In genomic region chr20:55471052-55472006, GRCh38 we compare ENCODE assay signal across 1 cellular context.
TF ChIP-seq lines count a peak whose summit lies in the region.

No MANE protein-coding gene starts in this region.

TF ChIP-seq in HepG2, 621 proteins besides CTCF, POLR2A, EP300 and RAD21 (continued from another document and continues in another):
- no peak for TF ChIP-seq TERF1 (CRISPR knock-in tag; IDR thresholded peaks at IDR 0.05)
- no peak for TF ChIP-seq CBFB (CRISPR knock-in tag; IDR thresholded peaks at IDR 0.05)
- TF ChIP-seq NFIC (IDR thresholded peaks at IDR 0.05; ENCODE audit: low read length): peak; percentile 75
- TF ChIP-seq HNRNPK (IDR thresholded peaks at IDR 0.05; ENCODE audit: low read depth, low read length, poor library complexity, severe bottlenecking): no peak
- no peak for TF ChIP-seq MTERF4 (CRISPR knock-in tag; IDR thresholded peaks at IDR 0.05)
- TF ChIP-seq ZNF224 (CRISPR knock-in tag; IDR thresholded peaks at IDR 0.05): no peak
- no peak for TF ChIP-seq THYN1 (CRISPR knock-in tag; IDR thresholded peaks at IDR 0.05; ENCODE audit: borderline replicate concordance, low read depth)
- TF ChIP-seq ZSCAN29 (CRISPR knock-in tag; conservative IDR thresholded peaks at IDR 0.05): peak; percentile 79
- TF ChIP-seq ZNF281 (CRISPR knock-in tag; IDR thresholded peaks at IDR 0.05; ENCODE audit: borderline replicate concordance): no peak
- no peak for TF ChIP-seq NONO (IDR thresholded peaks at IDR 0.05)
- peak; percentile 30; the same call in 1 of the 2 replicates for TF ChIP-seq NONO (CRISPR knock-in tag; conservative IDR thresholded peaks at IDR 0.05)
- TF ChIP-seq KLF11 (CRISPR knock-in tag; IDR thresholded peaks at IDR 0.05): no peak; the same call in 1 of the 2 replicates
- peak; percentile 32; the same call in 1 of the 2 replicates for TF ChIP-seq ZSCAN9 (CRISPR knock-in tag; IDR thresholded peaks at IDR 0.05; ENCODE audit: borderline replicate concordance)
- no peak for TF ChIP-seq ZNF513 (CRISPR knock-in tag; conservative IDR thresholded peaks at IDR 0.05)
- TF ChIP-seq RFXANK (CRISPR knock-in tag; IDR thresholded peaks at IDR 0.05): no peak
- TF ChIP-seq PTBP1 (IDR thresholded peaks at IDR 0.05; ENCODE audit: low read depth, low read length, poor library complexity, severe bottlenecking): no peak
- no peak for TF ChIP-seq EEA1 (CRISPR knock-in tag; IDR thresholded peaks at IDR 0.05; ENCODE audit: borderline replicate concordance)
- peak; percentile 31; the same call in 1 of the 2 replicates for TF ChIP-seq ZNF12 (CRISPR knock-in tag; IDR thresholded peaks at IDR 0.05)
- TF ChIP-seq ZMAT3 (CRISPR knock-in tag; conservative IDR thresholded peaks at IDR 0.05): no peak
- TF ChIP-seq MXD4 (CRISPR knock-in tag; IDR thresholded peaks at IDR 0.05): 0 out of 2 replicates have a peak, but pooled peaks have one; percentile 22
- no peak; the same call in 1 of the 2 replicates for TF ChIP-seq ZNF430 (CRISPR knock-in tag; IDR thresholded peaks at IDR 0.05)
- TF ChIP-seq ATRX (CRISPR knock-in tag; IDR thresholded peaks at IDR 0.05; ENCODE audit: borderline replicate concordance): no peak
- TF ChIP-seq HMG20B (CRISPR knock-in tag; conservative IDR thresholded peaks at IDR 0.05): peak; percentile 60; the same call in 1 of the 2 replicates
- no peak for TF ChIP-seq RFX5 (IDR thresholded peaks at IDR 0.05; ENCODE audit: low read depth, low read length)
- no peak for TF ChIP-seq YY1 (IDR thresholded peaks at IDR 0.05; ENCODE audit: insufficient read depth, insufficient replicate concordance, low read depth, low read length)
- no peak for TF ChIP-seq KDM2A (CRISPR knock-in tag; IDR thresholded peaks at IDR 0.05; ENCODE audit: borderline replicate concordance, low read depth)
- TF ChIP-seq MAFK (conservative IDR thresholded peaks at IDR 0.05 in 1 of 2, IDR thresholded peaks at IDR 0.05 in 1 of 2; ENCODE audit: low read length in 2 of 2): 0 out of 4 replicates have a peak, but pooled peaks of 1 of the 2 experiments have one; percentile 27
- no peak for TF ChIP-seq ZNF589 (CRISPR knock-in tag; conservative IDR thresholded peaks at IDR 0.05)
- TF ChIP-seq FIP1L1 (IDR thresholded peaks at IDR 0.05; ENCODE audit: borderline replicate concordance, insufficient read depth, low read depth, low read length): no peak
- no peak for TF ChIP-seq HNRNPUL1 (IDR thresholded peaks at IDR 0.05; ENCODE audit: low read depth, low read length)
- no peak; the same call in 1 of the 2 replicates for TF ChIP-seq ZNF7 (CRISPR knock-in tag; IDR thresholded peaks at IDR 0.05)
- TF ChIP-seq ZNF839 (CRISPR knock-in tag; IDR thresholded peaks at IDR 0.05; ENCODE audit: borderline replicate concordance): no peak
- no peak for TF ChIP-seq ZNF781 (CRISPR knock-in tag; IDR thresholded peaks at IDR 0.05; ENCODE audit: borderline replicate concordance, not compliant biosample characterization)
- TF ChIP-seq ZMYM3 (CRISPR knock-in tag; IDR thresholded peaks at IDR 0.05): no peak; the same call in 1 of the 2 replicates
- TF ChIP-seq ZNF646 (CRISPR knock-in tag; IDR thresholded peaks at IDR 0.05): no peak
- no peak for TF ChIP-seq HNF4G (IDR thresholded peaks at IDR 0.05; ENCODE audit: borderline replicate concordance, low read depth, low read length)
- TF ChIP-seq HNF4G (CRISPR knock-in tag; IDR thresholded peaks at IDR 0.05; ENCODE audit: borderline replicate concordance, low read depth): no peak
- no peak for TF ChIP-seq NR2F2 (IDR thresholded peaks at IDR 0.05; ENCODE audit: borderline replicate concordance, low read depth)
- TF ChIP-seq NR0B2 (CRISPR knock-in tag; IDR thresholded peaks at IDR 0.05): no peak
- TF ChIP-seq ZNF780A (CRISPR knock-in tag; IDR thresholded peaks at IDR 0.05): peak; percentile 58; the same call in 1 of the 2 replicates
- no peak for TF ChIP-seq ZNF441 (CRISPR knock-in tag; IDR thresholded peaks at IDR 0.05; ENCODE audit: borderline replicate concordance)
- no peak for TF ChIP-seq CAMTA2 (CRISPR knock-in tag; IDR thresholded peaks at IDR 0.05; ENCODE audit: borderline replicate concordance)
- TF ChIP-seq ETS1 (CRISPR knock-in tag; IDR thresholded peaks at IDR 0.05): no peak
- peak; percentile 80 for TF ChIP-seq ESRRA (CRISPR knock-in tag; IDR thresholded peaks at IDR 0.05; ENCODE audit: low read depth)
- no peak for TF ChIP-seq NFKB2 (CRISPR knock-in tag; IDR thresholded peaks at IDR 0.05; ENCODE audit: borderline replicate concordance)
- TF ChIP-seq RBM39 (IDR thresholded peaks at IDR 0.05; ENCODE audit: low read depth, low read length, poor library complexity, severe bottlenecking): no peak
- no peak for TF ChIP-seq ETV5 (CRISPR knock-in tag; IDR thresholded peaks at IDR 0.05; ENCODE audit: borderline replicate concordance)
- TF ChIP-seq ZNF800 (CRISPR knock-in tag; IDR thresholded peaks at IDR 0.05): no peak
